Comparison of ENCODE assay signal across 1 cellular context in genomic region chr16:1771864-1772361, GRCh38.
TF ChIP-seq lines count a peak whose summit lies in the region.

No MANE protein-coding gene starts in this region.

TF ChIP-seq in HepG2, 621 proteins besides CTCF, POLR2A, EP300 and RAD21 (continues in another document):
- no peak for TF ChIP-seq ZNF317 (CRISPR knock-in tag; IDR thresholded peaks at IDR 0.05)
- TF ChIP-seq KDM5B (CRISPR knock-in tag; IDR thresholded peaks at IDR 0.05; ENCODE audit: borderline replicate concordance): no peak
- no peak for TF ChIP-seq ZFYVE20 (CRISPR knock-in tag; IDR thresholded peaks at IDR 0.05; ENCODE audit: borderline replicate concordance, low read depth)
- no peak for TF ChIP-seq MEIS1 (CRISPR knock-in tag; IDR thresholded peaks at IDR 0.05; ENCODE audit: borderline replicate concordance)
- no peak for TF ChIP-seq STAG1 (CRISPR knock-in tag; IDR thresholded peaks at IDR 0.05)
- no peak for TF ChIP-seq E2F1 (CRISPR knock-in tag; IDR thresholded peaks at IDR 0.05)
- no peak for TF ChIP-seq ZNF614 (CRISPR knock-in tag; IDR thresholded peaks at IDR 0.05; ENCODE audit: borderline replicate concordance)
- TF ChIP-seq, protein P1, sequence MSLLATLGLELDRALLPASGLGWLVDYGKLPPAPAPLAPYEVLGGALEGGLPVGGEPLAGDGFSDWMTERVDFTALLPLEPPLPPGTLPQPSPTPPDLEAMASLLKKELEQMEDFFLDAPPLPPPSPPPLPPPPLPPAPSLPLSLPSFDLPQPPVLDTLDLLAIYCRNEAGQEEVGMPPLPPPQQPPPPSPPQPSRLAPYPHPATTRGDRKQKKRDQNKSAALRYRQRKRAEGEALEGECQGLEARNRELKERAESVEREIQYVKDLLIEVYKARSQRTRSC (CRISPR knock-in tag; IDR thresholded peaks at IDR 0.05; ENCODE audit: low read depth): no peak
- no peak for TF ChIP-seq ZMAT3 (CRISPR knock-in tag; conservative IDR thresholded peaks at IDR 0.05)
- no peak for TF ChIP-seq ZNF235 (CRISPR knock-in tag; IDR thresholded peaks at IDR 0.05; ENCODE audit: borderline replicate concordance)
- TF ChIP-seq, protein P2, sequence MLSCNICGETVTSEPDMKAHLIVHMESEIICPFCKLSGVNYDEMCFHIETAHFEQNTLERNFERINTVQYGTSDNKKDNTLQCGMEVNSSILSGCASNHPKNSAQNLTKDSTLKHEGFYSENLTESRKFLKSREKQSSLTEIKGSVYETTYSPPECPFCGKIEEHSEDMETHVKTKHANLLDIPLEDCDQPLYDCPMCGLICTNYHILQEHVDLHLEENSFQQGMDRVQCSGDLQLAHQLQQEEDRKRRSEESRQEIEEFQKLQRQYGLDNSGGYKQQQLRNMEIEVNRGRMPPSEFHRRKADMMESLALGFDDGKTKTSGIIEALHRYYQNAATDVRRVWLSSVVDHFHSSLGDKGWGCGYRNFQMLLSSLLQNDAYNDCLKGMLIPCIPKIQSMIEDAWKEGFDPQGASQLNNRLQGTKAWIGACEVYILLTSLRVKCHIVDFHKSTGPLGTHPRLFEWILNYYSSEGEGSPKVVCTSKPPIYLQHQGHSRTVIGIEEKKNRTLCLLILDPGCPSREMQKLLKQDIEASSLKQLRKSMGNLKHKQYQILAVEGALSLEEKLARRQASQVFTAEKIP (CRISPR knock-in tag; IDR thresholded peaks at IDR 0.05; ENCODE audit: borderline replicate concordance): no peak
- TF ChIP-seq PHF20 (CRISPR knock-in tag; IDR thresholded peaks at IDR 0.05): no peak
- TF ChIP-seq FOXA3 (CRISPR knock-in tag; IDR thresholded peaks at IDR 0.05): no peak
- TF ChIP-seq ZNF607 (CRISPR knock-in tag; IDR thresholded peaks at IDR 0.05; ENCODE audit: borderline replicate concordance): 0 out of 2 replicates have a peak, but pooled peaks have one; percentile 7
- no peak for TF ChIP-seq ZFP36L2 (CRISPR knock-in tag; IDR thresholded peaks at IDR 0.05)
- TF ChIP-seq ZNF678 (CRISPR knock-in tag; IDR thresholded peaks at IDR 0.05): no peak
- no peak for TF ChIP-seq ZBTB44 (CRISPR knock-in tag; IDR thresholded peaks at IDR 0.05)
- no peak for TF ChIP-seq MIER2 (CRISPR knock-in tag; IDR thresholded peaks at IDR 0.05)
- no peak for TF ChIP-seq MBD4 (IDR thresholded peaks at IDR 0.05; ENCODE audit: borderline replicate concordance, low read length)
- TF ChIP-seq, protein P3, sequence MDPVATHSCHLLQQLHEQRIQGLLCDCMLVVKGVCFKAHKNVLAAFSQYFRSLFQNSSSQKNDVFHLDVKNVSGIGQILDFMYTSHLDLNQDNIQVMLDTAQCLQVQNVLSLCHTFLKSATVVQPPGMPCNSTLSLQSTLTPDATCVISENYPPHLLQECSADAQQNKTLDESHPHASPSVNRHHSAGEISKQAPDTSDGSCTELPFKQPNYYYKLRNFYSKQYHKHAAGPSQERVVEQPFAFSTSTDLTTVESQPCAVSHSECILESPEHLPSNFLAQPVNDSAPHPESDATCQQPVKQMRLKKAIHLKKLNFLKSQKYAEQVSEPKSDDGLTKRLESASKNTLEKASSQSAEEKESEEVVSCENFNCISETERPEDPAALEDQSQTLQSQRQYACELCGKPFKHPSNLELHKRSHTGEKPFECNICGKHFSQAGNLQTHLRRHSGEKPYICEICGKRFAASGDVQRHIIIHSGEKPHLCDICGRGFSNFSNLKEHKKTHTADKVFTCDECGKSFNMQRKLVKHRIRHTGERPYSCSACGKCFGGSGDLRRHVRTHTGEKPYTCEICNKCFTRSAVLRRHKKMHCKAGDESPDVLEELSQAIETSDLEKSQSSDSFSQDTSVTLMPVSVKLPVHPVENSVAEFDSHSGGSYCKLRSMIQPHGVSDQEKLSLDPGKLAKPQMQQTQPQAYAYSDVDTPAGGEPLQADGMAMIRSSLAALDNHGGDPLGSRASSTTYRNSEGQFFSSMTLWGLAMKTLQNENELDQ (CRISPR knock-in tag; IDR thresholded peaks at IDR 0.05; ENCODE audit: borderline replicate concordance): no peak
- no peak for TF ChIP-seq GABPA (IDR thresholded peaks at IDR 0.05; ENCODE audit: low read depth, low read length)
- TF ChIP-seq GABPA (CRISPR knock-in tag; IDR thresholded peaks at IDR 0.05; ENCODE audit: low read depth): peak; percentile 32; the same call in 1 of the 2 replicates
- no peak for TF ChIP-seq ZNF30 (CRISPR knock-in tag; IDR thresholded peaks at IDR 0.05)
- TF ChIP-seq DMTF1 (CRISPR knock-in tag; IDR thresholded peaks at IDR 0.05): no peak
- TF ChIP-seq KDM2A (CRISPR knock-in tag; IDR thresholded peaks at IDR 0.05; ENCODE audit: borderline replicate concordance, low read depth): 0 out of 2 replicates have a peak, but pooled peaks have one; percentile 12
- TF ChIP-seq REXO4 (CRISPR knock-in tag; IDR thresholded peaks at IDR 0.05; ENCODE audit: borderline replicate concordance): no peak
- TF ChIP-seq, protein P4, sequence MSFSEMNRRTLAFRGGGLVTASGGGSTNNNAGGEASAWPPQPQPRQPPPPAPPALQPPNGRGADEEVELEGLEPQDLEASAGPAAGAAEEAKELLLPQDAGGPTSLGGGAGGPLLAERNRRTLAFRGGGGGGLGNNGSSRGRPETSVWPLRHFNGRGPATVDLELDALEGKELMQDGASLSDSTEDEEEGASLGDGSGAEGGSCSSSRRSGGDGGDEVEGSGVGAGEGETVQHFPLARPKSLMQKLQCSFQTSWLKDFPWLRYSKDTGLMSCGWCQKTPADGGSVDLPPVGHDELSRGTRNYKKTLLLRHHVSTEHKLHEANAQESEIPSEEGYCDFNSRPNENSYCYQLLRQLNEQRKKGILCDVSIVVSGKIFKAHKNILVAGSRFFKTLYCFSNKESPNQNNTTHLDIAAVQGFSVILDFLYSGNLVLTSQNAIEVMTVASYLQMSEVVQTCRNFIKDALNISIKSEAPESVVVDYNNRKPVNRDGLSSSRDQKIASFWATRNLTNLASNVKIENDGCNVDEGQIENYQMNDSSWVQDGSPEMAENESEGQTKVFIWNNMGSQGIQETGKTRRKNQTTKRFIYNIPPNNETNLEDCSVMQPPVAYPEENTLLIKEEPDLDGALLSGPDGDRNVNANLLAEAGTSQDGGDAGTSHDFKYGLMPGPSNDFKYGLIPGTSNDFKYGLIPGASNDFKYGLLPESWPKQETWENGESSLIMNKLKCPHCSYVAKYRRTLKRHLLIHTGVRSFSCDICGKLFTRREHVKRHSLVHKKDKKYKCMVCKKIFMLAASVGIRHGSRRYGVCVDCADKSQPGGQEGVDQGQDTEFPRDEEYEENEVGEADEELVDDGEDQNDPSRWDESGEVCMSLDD (CRISPR knock-in tag; IDR thresholded peaks at IDR 0.05; ENCODE audit: borderline replicate concordance): no peak
- 0 out of 2 replicates have a peak, but pooled peaks have one; percentile 20 for TF ChIP-seq PCBP1 (IDR thresholded peaks at IDR 0.05; ENCODE audit: borderline replicate concordance, low read depth, low read length)
- TF ChIP-seq HIC2 (CRISPR knock-in tag; IDR thresholded peaks at IDR 0.05; ENCODE audit: low read depth): no peak
- TF ChIP-seq GATA4 (IDR thresholded peaks at IDR 0.05; ENCODE audit: borderline replicate concordance, low read depth): no peak
- no peak for TF ChIP-seq KLF6 (CRISPR knock-in tag; IDR thresholded peaks at IDR 0.05)
- no peak for TF ChIP-seq NCOA5 (CRISPR knock-in tag; IDR thresholded peaks at IDR 0.05)
- TF ChIP-seq RFXAP (CRISPR knock-in tag; IDR thresholded peaks at IDR 0.05; ENCODE audit: borderline replicate concordance): no peak
- TF ChIP-seq ZNF598 (CRISPR knock-in tag; IDR thresholded peaks at IDR 0.05; ENCODE audit: borderline replicate concordance): peak; percentile 28; the same call in 1 of the 2 replicates
- TF ChIP-seq TRIM22 (IDR thresholded peaks at IDR 0.05): no peak
- no peak for TF ChIP-seq ZNF670 (CRISPR knock-in tag; IDR thresholded peaks at IDR 0.05; ENCODE audit: borderline replicate concordance)
- TF ChIP-seq ZNF549 (CRISPR knock-in tag; IDR thresholded peaks at IDR 0.05): no peak
- TF ChIP-seq DDIT3 (CRISPR knock-in tag; IDR thresholded peaks at IDR 0.05): no peak
- TF ChIP-seq ZFY (CRISPR knock-in tag; IDR thresholded peaks at IDR 0.05): no peak
- TF ChIP-seq, protein P5, sequence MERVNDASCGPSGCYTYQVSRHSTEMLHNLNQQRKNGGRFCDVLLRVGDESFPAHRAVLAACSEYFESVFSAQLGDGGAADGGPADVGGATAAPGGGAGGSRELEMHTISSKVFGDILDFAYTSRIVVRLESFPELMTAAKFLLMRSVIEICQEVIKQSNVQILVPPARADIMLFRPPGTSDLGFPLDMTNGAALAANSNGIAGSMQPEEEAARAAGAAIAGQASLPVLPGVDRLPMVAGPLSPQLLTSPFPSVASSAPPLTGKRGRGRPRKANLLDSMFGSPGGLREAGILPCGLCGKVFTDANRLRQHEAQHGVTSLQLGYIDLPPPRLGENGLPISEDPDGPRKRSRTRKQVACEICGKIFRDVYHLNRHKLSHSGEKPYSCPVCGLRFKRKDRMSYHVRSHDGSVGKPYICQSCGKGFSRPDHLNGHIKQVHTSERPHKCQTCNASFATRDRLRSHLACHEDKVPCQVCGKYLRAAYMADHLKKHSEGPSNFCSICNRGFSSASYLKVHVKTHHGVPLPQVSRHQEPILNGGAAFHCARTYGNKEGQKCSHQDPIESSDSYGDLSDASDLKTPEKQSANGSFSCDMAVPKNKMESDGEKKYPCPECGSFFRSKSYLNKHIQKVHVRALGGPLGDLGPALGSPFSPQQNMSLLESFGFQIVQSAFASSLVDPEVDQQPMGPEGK (CRISPR knock-in tag; IDR thresholded peaks at IDR 0.05): no peak
- TF ChIP-seq KAT7 (CRISPR knock-in tag; IDR thresholded peaks at IDR 0.05; ENCODE audit: borderline replicate concordance): no peak
- TF ChIP-seq ZNF792 (CRISPR knock-in tag; IDR thresholded peaks at IDR 0.05): no peak
